In the genomic region with DNA sequence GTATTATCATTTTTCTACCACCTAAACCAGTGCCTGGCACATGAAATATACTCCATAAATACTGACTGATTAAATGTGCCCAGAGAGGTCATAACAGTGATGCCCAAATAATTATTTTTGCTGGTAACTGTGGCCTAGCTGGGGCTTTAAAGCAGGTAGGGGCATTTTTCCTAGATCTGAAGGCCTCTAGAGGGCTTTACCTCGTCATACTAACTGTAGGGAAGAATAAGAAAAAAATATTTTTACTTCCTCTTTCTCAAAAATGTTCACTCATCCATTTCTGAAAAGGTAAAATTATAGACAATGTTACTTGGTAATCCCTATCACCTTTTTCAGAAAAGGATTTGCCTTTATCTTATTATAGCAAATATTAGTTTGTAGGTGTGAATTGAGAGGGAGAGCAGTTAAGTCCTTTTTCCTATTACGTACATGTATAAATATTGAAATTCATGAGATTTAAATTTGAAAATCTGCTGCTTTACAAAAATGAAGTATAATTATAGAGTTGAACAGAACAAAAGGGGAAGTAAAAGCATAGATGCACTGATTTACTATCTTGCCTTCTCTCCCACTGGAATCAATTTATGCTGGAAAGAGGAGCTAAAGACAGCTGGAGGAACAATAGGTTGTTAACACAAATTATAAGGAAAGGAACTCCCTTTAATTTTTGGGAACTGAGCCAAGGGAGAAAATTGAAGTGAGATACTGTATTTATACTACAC, we compare ENCODE assay signal across 19 cellular contexts.
DNase-seq lines count a peak whose midpoint lies in the region; ATAC-seq and TF ChIP-seq lines count a peak whose summit lies in the region.
"Had no signal": no experiment of that assay in that cellular context is flagged by ENCODE, and none has a peak within 500 bp of the region (broad histone marks: within the 10 kb centered on the region; RNA-seq: fewer than 3 reads in every experiment).

No MANE protein-coding gene starts in this region.

- no peak for ATAC-seq in gastrocnemius medialis
- ATAC-seq: GM12878, Panc1 had no signal

- H3K9me3 ChIP-seq in gastrocnemius medialis: no peaks in the 10 kb centered on the region
- H3K9me3 ChIP-seq: BLaER1 treated with 17β-estradiol and CSF1 and Interleukin-3, amounts not matched to agents 10 nM and 100 nM had no signal

- DNase-seq in NCI-H1436 (lab: John Stamatoyannopoulos, UW): peak; percentile 9
- DNase-seq in NCI-H1436 treated with DMSO at 0.1 percent for 48 hours (lab: John Stamatoyannopoulos, UW): no peak
- DNase-seq in NCI-H1105 treated with DMSO at 0.1 percent for 48 hours (lab: John Stamatoyannopoulos, UW): peak; percentile 78
- DNase-seq in NCI-H748 treated with DMSO at 0.1 percent for 48 hours (lab: John Stamatoyannopoulos, UW): peak; percentile 46
- DNase-seq in putamen (ENCODE audit: low spot score): peak; percentile 14
- DNase-seq in gastrocnemius medialis: no peak
- DNase-seq in NCI-H2029 (lab: John Stamatoyannopoulos, UW): no peak
- no peak for DNase-seq in activated gamma-delta T cell (lab: John Stamatoyannopoulos, UW)
- DNase-seq: DMS 273 treated with DMSO at 0.1 percent for 48 hours, GDM1, KBM-7, NCI-H1048, NCI-H2029 treated with DMSO at 0.1 percent for 48 hours, NCI-H446, NCI-H774, SW 1271 had no signal

- H3K36me3 ChIP-seq in gastrocnemius medialis: no peaks in the 10 kb centered on the region
- H3K36me3 ChIP-seq: BLaER1 treated with 17β-estradiol and CSF1 and Interleukin-3, amounts not matched to agents 10 nM and 100 nM had no signal

- TF ChIP-seq CTCF in gastrocnemius medialis (IDR thresholded peaks at IDR 0.05 in 4 of 5, conservative IDR thresholded peaks at IDR 0.05 in 1 of 5): no peak

- intact Hi-C loops in gastrocnemius medialis (cut with DNase I; ENCODE audit: low total_unique reads): no loop called here

- TF ChIP-seq POLR2A in gastrocnemius medialis (IDR thresholded peaks at IDR 0.05): no peak

- no peak overlapping the region for H3K4me3 ChIP-seq in gastrocnemius medialis
- H3K4me3 ChIP-seq: BLaER1 treated with 17β-estradiol and CSF1 and Interleukin-3, amounts not matched to agents 10 nM and 100 nM; GM12878 had no signal

- in situ Hi-C loops in gastrocnemius medialis (cut with MboI; ENCODE audit: low sequenced_read_pairs in 4 of 4): no loop called here

- no peaks in the 10 kb centered on the region for H3K27me3 ChIP-seq in gastrocnemius medialis
- H3K27me3 ChIP-seq: BLaER1 treated with 17β-estradiol and CSF1 and Interleukin-3, amounts not matched to agents 10 nM and 100 nM had no signal

- H3K4me1 ChIP-seq in gastrocnemius medialis: no peaks in the 10 kb centered on the region

- no peak overlapping the region for H3K27ac ChIP-seq in gastrocnemius medialis
- H3K27ac ChIP-seq: BLaER1 treated with 17β-estradiol and CSF1 and Interleukin-3, amounts not matched to agents 10 nM and 100 nM had no signal

Comparison
In these comparisons a context has a peak if more than half of its experiments do, and no peak if none do; other contexts are left out.
1. DNase-seq: peak in NCI-H1436 (single experiment), NCI-H1105 treated with DMSO at 0.1 percent for 48 hours (single experiment), NCI-H748 treated with DMSO at 0.1 percent for 48 hours (single experiment) and putamen (single experiment); none in NCI-H1436 treated with DMSO at 0.1 percent for 48 hours (single experiment), gastrocnemius medialis (0 of 2), NCI-H2029 (single experiment) and activated gamma-delta T cell (single experiment).